32 cellular contexts compared by ENCODE assay signal in genomic region chr7:50976064-50976463, GRCh38.
DNase-seq lines count a peak whose midpoint lies in the region; ATAC-seq, FAIRE-seq and TF ChIP-seq lines count a peak whose summit lies in the region.
"Had no signal": no experiment of that assay in that cellular context is flagged by ENCODE, and none has a peak within 500 bp of the region (broad histone marks: within the 10 kb centered on the region; RNA-seq: fewer than 3 reads in every experiment).

No MANE protein-coding gene starts in this region.

- H3K36me3 ChIP-seq in K562 (ENCODE audit: control insufficient read depth, insufficient read depth, low read length) (no peaks in the 10 kb centered on the region), esophagus muscularis mucosa (no peaks in the 10 kb centered on the region)
- H3K36me3 ChIP-seq: BE2C; BLaER1; BLaER1 treated with 17β-estradiol and CSF1 and Interleukin-3, amounts not matched to agents 10 nM and 100 nM had no signal

- DNase-seq in K562 (ENCODE audit: extremely low read depth in 1 of 4, low spot score in 3 of 4) (no peak), esophagus muscularis mucosa (ENCODE audit: extremely low spot score) (peak; percentile 34), nephron progenitor cell (no peak), lower leg skin (ENCODE audit: low spot score in 2 of 2) (no peak)
- DNase-seq: 8988T; ACHN; AML-193; BE2C; C1 segment of cervical spinal cord; Caco-2; Calu3; CD4-positive, alpha-beta memory T cell; CD4-positive, alpha-beta T cell; CD4-positive, CD25-positive, alpha-beta regulatory T cell; CD8-positive, alpha-beta memory T cell; CD8-positive, alpha-beta T cell; COR-L47; DMS 273 treated with DMSO at 0.1 percent for 48 hours; DMS153; DMS53; DMS79; DMS79 treated with DMSO at 0.1 percent for 48 hours; DND-41; EL had no signal

- CTCF ChIA-PET in K562 (lab: Yijun Ruan, JAX; ENCODE audit: low intra/inter-chr PET ratio), result no interaction called here

- no peak for FAIRE-seq in K562 (lab: Jason Lieb, UNC)
- FAIRE-seq: A204.1, A549 had no signal

- H3K9me3 ChIP-seq in K562 (replicated peaks; ENCODE audit: control insufficient read depth, insufficient read depth, low read depth, low read length), result no peaks in the 10 kb centered on the region
- peaks cover 0 to 5% (median 0%) of the 10 kb centered on the region in 4 donors for H3K9me3 ChIP-seq in esophagus muscularis mucosa
- H3K9me3 ChIP-seq: BE2C, Caco-2 had no signal

- H3K4me3 Mint-ChIP-seq in nephron progenitor cell, result no peak overlapping the region
- H3K4me3 Mint-ChIP-seq: B cell; CD14-positive monocyte; CD4-positive, alpha-beta memory T cell; CD4-positive, alpha-beta T cell; CD4-positive, CD25-positive, alpha-beta regulatory T cell; CD8-positive, alpha-beta memory T cell; CD8-positive, alpha-beta T cell had no signal

- no peak overlapping the region for H3K4me2 ChIP-seq in K562 (ENCODE audit: insufficient read depth, low read length)
- H3K4me2 ChIP-seq: A549; BLaER1; BLaER1 treated with 17β-estradiol and CSF1 and Interleukin-3, amounts not matched to agents 10 nM and 100 nM had no signal

- peaks cover 4% of the 10 kb centered on the region for H3K36me3 Mint-ChIP-seq in nephron progenitor cell (ENCODE audit: low read depth)
- H3K36me3 Mint-ChIP-seq: CD14-positive monocyte; CD4-positive, alpha-beta memory T cell; CD4-positive, CD25-positive, alpha-beta regulatory T cell; CD8-positive, alpha-beta memory T cell; CD8-positive, alpha-beta T cell had no signal

- no peaks in the 10 kb centered on the region for H3K79me2 ChIP-seq in K562 (ENCODE audit: control insufficient read depth, insufficient read depth, low read length)

- in situ Hi-C loops in K562 (cut with MboI), result no loop called here

- no peak for ATAC-seq in K562
- ATAC-seq: A549; CD8-positive, alpha-beta T cell had no signal

- intact Hi-C loops in K562 (cut with micrococcal nuclease) (no loop called here), esophagus muscularis mucosa (cut with DNase I) (no loop called here), lower leg skin (cut with DNase I; ENCODE audit: low total_unique reads) (loop anchor here (5.0 kb wide), 1 partner anchor 1576 kb away; no protein-coding TSS in a partner anchor)

- H3K27me3 Mint-ChIP-seq in nephron progenitor cell (ENCODE audit: low read depth, poor library complexity), result no peaks in the 10 kb centered on the region
- H3K27me3 Mint-ChIP-seq: B cell had no signal

- H3K9me1 ChIP-seq in K562 (ENCODE audit: control insufficient read depth, insufficient read depth, low read length), result no peaks in the 10 kb centered on the region

- TF ChIP-seq POLR2A in K562 (conservative IDR thresholded peaks at IDR 0.05) (no peak), esophagus muscularis mucosa (IDR thresholded peaks at IDR 0.05; ENCODE audit: low read depth) (no peak), lower leg skin (IDR thresholded peaks at IDR 0.05) (no peak)

- no peak for TF ChIP-seq RAD21 in K562 (CRISPR knock-in tag; conservative IDR thresholded peaks at IDR 0.05 in 1 of 2, IDR thresholded peaks at IDR 0.05 in 1 of 2)

- BruUV-seq in K562 (replicated peaks; lab: Mats Ljungman, UMichigan), result no TSS peak

- H3K27ac Mint-ChIP-seq in nephron progenitor cell, result no peak overlapping the region
- H3K27ac Mint-ChIP-seq: B cell; CD14-positive monocyte; CD4-positive, alpha-beta memory T cell; CD4-positive, alpha-beta T cell; CD4-positive, CD25-positive, alpha-beta regulatory T cell; CD8-positive, alpha-beta memory T cell; CD8-positive, alpha-beta T cell had no signal

- TF ChIP-seq CTCF in K562 (IDR thresholded peaks at IDR 0.05 in 2 of 3, conservative IDR thresholded peaks at IDR 0.05 in 1 of 3; ENCODE audit: insufficient read depth in 2 of 3, low read depth in 1 of 3, low read length in 3 of 3) (no peak), esophagus muscularis mucosa (IDR thresholded peaks at IDR 0.05) (no peak), nephron progenitor cell (IDR thresholded peaks at IDR 0.05) (no peak), lower leg skin (IDR thresholded peaks at IDR 0.05) (no peak)

- peaks cover 49% of the 10 kb centered on the region for H3K9me3 Mint-ChIP-seq in nephron progenitor cell
- H3K9me3 Mint-ChIP-seq: CD4-positive, alpha-beta T cell had no signal

- H4K20me1 ChIP-seq in K562 (replicated peaks; ENCODE audit: control insufficient read depth, insufficient read depth, low read length), result no peaks in the 10 kb centered on the region
- H4K20me1 ChIP-seq: BLaER1; BLaER1 treated with 17β-estradiol and CSF1 and Interleukin-3, amounts not matched to agents 10 nM and 100 nM had no signal

- TF ChIP-seq EP300 in K562 (IDR thresholded peaks at IDR 0.05; ENCODE audit: low read length), result no peak
- no peak for TF ChIP-seq EP300 in esophagus muscularis mucosa (IDR thresholded peaks at IDR 0.05)

- POLR2A ChIA-PET in K562 (lab: Yijun Ruan, JAX), result no interaction called here

- no peaks in the 10 kb centered on the region; a peak in 2 of 5 replicates for H3K27me3 ChIP-seq in K562 (ENCODE audit: control insufficient read depth in 2 of 2, insufficient read depth in 2 of 2, low read length in 2 of 2)
- H3K27me3 ChIP-seq in esophagus muscularis mucosa, result peaks cover 0 to 3% (median 0%) of the 10 kb centered on the region in 4 donors
- H3K27me3 ChIP-seq: BE2C; BLaER1; BLaER1 treated with 17β-estradiol and CSF1 and Interleukin-3, amounts not matched to agents 10 nM and 100 nM had no signal

- no peaks in the 10 kb centered on the region for H3K4me1 Mint-ChIP-seq in nephron progenitor cell
- H3K4me1 Mint-ChIP-seq: B cell; CD4-positive, alpha-beta memory T cell; CD4-positive, CD25-positive, alpha-beta regulatory T cell; CD8-positive, alpha-beta memory T cell had no signal

- H3K4me3 ChIP-seq in K562 (no peak overlapping the region), esophagus muscularis mucosa (no peak overlapping the region), lower leg skin (ENCODE audit: low read depth, poor library complexity, severe bottlenecking) (no peak overlapping the region)
- H3K4me3 ChIP-seq: A549; BLaER1; BLaER1 treated with 17β-estradiol and CSF1 and Interleukin-3, amounts not matched to agents 10 nM and 100 nM had no signal

- H3K27ac ChIP-seq in K562 (ENCODE audit: extremely low read depth, low read depth, low read length) (no peak overlapping the region), esophagus muscularis mucosa (replicated peaks in 1 of 4) (no peak overlapping the region)
- H3K27ac ChIP-seq: 22Rv1; A549; BLaER1; BLaER1 treated with 17β-estradiol and CSF1 and Interleukin-3, amounts not matched to agents 10 nM and 100 nM; C4-2B had no signal

- H3K9ac ChIP-seq in K562 (ENCODE audit: insufficient read depth in 1 of 2, low read depth in 2 of 2, low read length in 2 of 2), result no peak overlapping the region
- H3K9ac ChIP-seq: BLaER1; BLaER1 treated with 17β-estradiol and CSF1 and Interleukin-3, amounts not matched to agents 10 nM and 100 nM had no signal

- no peaks in the 10 kb centered on the region for H3K4me1 ChIP-seq in K562 (replicated peaks in 1 of 2; ENCODE audit: control insufficient read depth in 2 of 2, insufficient read depth in 2 of 2, low read length in 2 of 2)
- H3K4me1 ChIP-seq in esophagus muscularis mucosa, result no peaks in the 10 kb centered on the region
- H3K4me1 ChIP-seq: A549, BE2C, BLaER1, Caco-2 had no signal

- H2AFZ ChIP-seq in K562 (ENCODE audit: low read depth, low read length), result no peak overlapping the region

- 0% methylated on average over 4 of the region's 4 CpGs for WGBS in K562 (ENCODE audit: insufficient coverage, low coverage, missing lambda C conversion rate)
- 88% methylated on average over 4 of the region's 4 CpGs for WGBS in esophagus muscularis mucosa
- 92 to 93% methylated on average over 4 of the region's 4 CpGs for WGBS in lower leg skin, 2 donors

TF ChIP-seq in K562, 482 proteins besides CTCF, POLR2A, EP300 and RAD21:
- TF ChIP-seq ILF3 (IDR thresholded peaks at IDR 0.05; ENCODE audit: borderline replicate concordance) (no peak), ZNF584 (CRISPR knock-in tag; IDR thresholded peaks at IDR 0.05; ENCODE audit: low read depth) (peak; percentile 98), HNRNPUL1 (IDR thresholded peaks at IDR 0.05; ENCODE audit: low read length) (no peak)
- TF ChIP-seq, protein P1, sequence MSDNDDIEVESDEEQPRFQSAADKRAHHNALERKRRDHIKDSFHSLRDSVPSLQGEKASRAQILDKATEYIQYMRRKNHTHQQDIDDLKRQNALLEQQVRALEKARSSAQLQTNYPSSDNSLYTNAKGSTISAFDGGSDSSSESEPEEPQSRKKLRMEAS (CRISPR knock-in tag; IDR thresholded peaks at IDR 0.05), result no peak
